ENCODE assay signal across 17 cellular contexts in the genomic region with DNA sequence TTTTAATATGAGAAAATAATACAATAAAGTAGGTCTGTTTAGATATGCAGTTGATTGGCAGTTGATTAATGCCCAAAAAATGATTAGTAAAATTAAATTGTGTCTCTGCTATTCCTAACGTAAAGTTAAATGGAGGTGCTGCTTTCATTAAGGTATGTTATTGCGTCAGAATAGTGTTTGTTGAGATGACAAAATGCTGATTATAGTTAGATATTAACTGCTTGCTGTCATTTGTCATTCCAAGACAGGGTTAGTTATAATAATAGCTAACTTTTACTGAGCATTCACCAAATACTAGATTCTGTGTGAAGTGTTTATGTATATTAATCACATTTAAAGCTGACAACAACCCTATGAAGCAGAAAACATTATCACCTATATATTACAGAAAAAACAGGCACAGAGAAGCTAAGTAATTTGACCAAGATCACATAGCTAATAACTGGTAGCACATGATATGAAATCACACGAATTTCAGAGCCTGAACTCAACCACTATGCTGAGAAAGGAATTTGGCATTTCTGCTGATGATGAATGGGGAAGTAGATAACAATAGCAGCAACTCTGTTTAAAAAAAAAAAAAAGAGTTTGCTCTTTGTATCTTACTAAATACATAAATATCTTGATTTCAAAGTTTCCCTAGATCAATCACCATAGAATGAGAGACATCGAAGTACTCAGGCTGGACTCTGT.
"Had no signal": no experiment of that assay in that cellular context is flagged by ENCODE, and none has a peak within 500 bp of the region (broad histone marks: within the 10 kb centered on the region; RNA-seq: fewer than 3 reads in every experiment).

No MANE protein-coding gene starts in this region.

- H3K9me3 Mint-ChIP-seq: activated CD4-positive, alpha-beta T cell treated with anti-CD3 and anti-CD28 coated beads, Interleukin-2, amount 10 ng/mL, durations not matched to agents 7 days and 5 days; activated naive CD4-positive, alpha-beta T cell treated with anti-CD3 and anti-CD28 coated beads, Interleukin-2, amount 10 ng/mL, durations not matched to agents 7 days and 5 days; activated naive CD8-positive, alpha-beta T cell treated with anti-CD3 and anti-CD28 coated beads, Interleukin-2, amount 50 U/mL, for 24 hours; activated T-cell treated with anti-CD3 and anti-CD28 coated beads, Interleukin-2, amount 50 U/mL, for 4 hours; naive thymus-derived CD8-positive, alpha-beta T cell; stimulated activated naive B cell treated with anti-CD40 and anti-IgM and Interleukin-4, amounts not matched to agents 10 μg/mL and 1 μg/mL and 100 μg/mL, for 72 hours; T-helper 2 cell treated with Interferon-gamma antibody and Interleukin-4, amounts not matched to agents 5 μg/mL and 100 μg/mL, for 36 hours had no signal

- H3K4me1 ChIP-seq: ascending aorta, gastrocnemius medialis, upper lobe of right lung had no signal

- H3K4me1 Mint-ChIP-seq: activated CD4-positive, alpha-beta T cell treated with anti-CD3 and anti-CD28 coated beads, Interleukin-2, amount 10 ng/mL, durations not matched to agents 7 days and 5 days; activated naive CD4-positive, alpha-beta T cell treated with anti-CD3 and anti-CD28 coated beads, Interleukin-2, amount 10 ng/mL, durations not matched to agents 7 days and 5 days; activated naive CD8-positive, alpha-beta T cell treated with anti-CD3 and anti-CD28 coated beads, Interleukin-2, amount 50 U/mL, for 24 hours; naive thymus-derived CD8-positive, alpha-beta T cell; stimulated activated naive B cell treated with anti-CD40 and anti-IgM and Interleukin-4, amounts not matched to agents 10 μg/mL and 1 μg/mL and 100 μg/mL, for 72 hours had no signal

- H3K27ac ChIP-seq: ascending aorta, cardiac muscle cell, gastrocnemius medialis, ovary, thoracic aorta, upper lobe of right lung had no signal

- H3K36me3 Mint-ChIP-seq: activated naive CD4-positive, alpha-beta T cell treated with anti-CD3 and anti-CD28 coated beads, Interleukin-2, amount 10 ng/mL, durations not matched to agents 7 days and 5 days; naive thymus-derived CD8-positive, alpha-beta T cell; stimulated activated naive B cell treated with anti-CD40 and anti-IgM and Interleukin-4, amounts not matched to agents 10 μg/mL and 1 μg/mL and 100 μg/mL, for 72 hours had no signal

- H3K4me3 Mint-ChIP-seq: activated CD4-positive, alpha-beta T cell treated with anti-CD3 and anti-CD28 coated beads, Interleukin-2, amount 10 ng/mL, durations not matched to agents 7 days and 5 days; activated naive CD4-positive, alpha-beta T cell treated with anti-CD3 and anti-CD28 coated beads, Interleukin-2, amount 10 ng/mL, durations not matched to agents 7 days and 5 days; activated naive CD8-positive, alpha-beta T cell treated with anti-CD3 and anti-CD28 coated beads, Interleukin-2, amount 50 U/mL, for 24 hours; activated T-cell treated with anti-CD3 and anti-CD28 coated beads, Interleukin-2, amount 50 U/mL, for 4 hours; naive thymus-derived CD8-positive, alpha-beta T cell; stimulated activated naive B cell treated with anti-CD40 and anti-IgM and Interleukin-4, amounts not matched to agents 10 μg/mL and 1 μg/mL and 100 μg/mL, for 72 hours; T-helper 2 cell treated with Interferon-gamma antibody and Interleukin-4, amounts not matched to agents 5 μg/mL and 100 μg/mL, for 36 hours had no signal

- H3K36me3 ChIP-seq: ascending aorta, cardiac muscle cell, gastrocnemius medialis, ovary, thoracic aorta, upper lobe of right lung had no signal

- H3K4me3 ChIP-seq: ascending aorta, cardiac muscle cell, gastrocnemius medialis, ovary, thoracic aorta, upper lobe of right lung had no signal

- DNase-seq: activated CD4-positive, alpha-beta T cell treated with anti-CD3 and anti-CD28 coated beads, Interleukin-2, amount 10 ng/mL, durations not matched to agents 7 days and 5 days; activated CD8-positive, alpha-beta memory T cell treated with anti-CD3 and anti-CD28 coated beads, Interleukin-2, amount 50 U/mL, for 4 hours; activated effector memory CD4-positive, alpha-beta T cell treated with Interleukin-2 at 50 U/mL for 16 hours; activated naive CD4-positive, alpha-beta T cell treated with anti-CD3 and anti-CD28 coated beads, Interleukin-2, amount 10 ng/mL, durations not matched to agents 7 days and 5 days; activated naive CD8-positive, alpha-beta T cell treated with anti-CD3 and anti-CD28 coated beads, Interleukin-2, amount 50 U/mL, for 24 hours; activated T-cell treated with anti-CD3 and anti-CD28 coated beads, Interleukin-2, amount 50 U/mL, for 4 hours; gastrocnemius medialis; head of caudate nucleus; mesenchymal stem cell; naive thymus-derived CD8-positive, alpha-beta T cell; ovary; stimulated activated naive B cell treated with anti-CD40 and anti-IgM and Interleukin-4, amounts not matched to agents 10 μg/mL and 1 μg/mL and 100 μg/mL, for 72 hours; upper lobe of right lung had no signal

- H3K27ac Mint-ChIP-seq: activated CD4-positive, alpha-beta T cell treated with anti-CD3 and anti-CD28 coated beads, Interleukin-2, amount 10 ng/mL, durations not matched to agents 7 days and 5 days; activated naive CD4-positive, alpha-beta T cell treated with anti-CD3 and anti-CD28 coated beads, Interleukin-2, amount 10 ng/mL, durations not matched to agents 7 days and 5 days; activated naive CD8-positive, alpha-beta T cell treated with anti-CD3 and anti-CD28 coated beads, Interleukin-2, amount 50 U/mL, for 24 hours; naive thymus-derived CD8-positive, alpha-beta T cell; stimulated activated naive B cell treated with anti-CD40 and anti-IgM and Interleukin-4, amounts not matched to agents 10 μg/mL and 1 μg/mL and 100 μg/mL, for 72 hours; T-helper 2 cell treated with Interferon-gamma antibody and Interleukin-4, amounts not matched to agents 5 μg/mL and 100 μg/mL, for 36 hours had no signal

- H3K27me3 ChIP-seq: ascending aorta, cardiac muscle cell, gastrocnemius medialis, ovary, upper lobe of right lung had no signal

- H3K9me3 ChIP-seq: ascending aorta, gastrocnemius medialis, ovary, thoracic aorta, upper lobe of right lung had no signal

- H3K27me3 Mint-ChIP-seq: activated naive CD4-positive, alpha-beta T cell treated with anti-CD3 and anti-CD28 coated beads, Interleukin-2, amount 10 ng/mL, durations not matched to agents 7 days and 5 days; activated naive CD8-positive, alpha-beta T cell treated with anti-CD3 and anti-CD28 coated beads, Interleukin-2, amount 50 U/mL, for 24 hours; stimulated activated naive B cell treated with anti-CD40 and anti-IgM and Interleukin-4, amounts not matched to agents 10 μg/mL and 1 μg/mL and 100 μg/mL, for 72 hours had no signal
